1 cellular context compared by ENCODE assay signal in genomic region chr6:142537612-142538478, GRCh38.
TF ChIP-seq lines count a peak whose summit lies in the region.

No MANE protein-coding gene starts in this region.

TF ChIP-seq in K562, 482 proteins besides CTCF, POLR2A, EP300 and RAD21 (continued from another document and continues in another):
- TF ChIP-seq ZNF280A (IDR thresholded peaks at IDR 0.05; ENCODE audit: low read depth, partially characterized antibody), result no peak
- TF ChIP-seq EZH2 (IDR thresholded peaks at IDR 0.05; ENCODE audit: borderline replicate concordance, low read depth, low read length), result no peak
- TF ChIP-seq E2F6 (IDR thresholded peaks at IDR 0.05; ENCODE audit: borderline replicate concordance in 1 of 2, extremely low read depth in 1 of 2, insufficient read depth in 1 of 2, insufficient read length in 1 of 2, low read depth in 1 of 2, low read length in 1 of 2, poor library complexity in 1 of 2, severe bottlenecking in 1 of 2), result no peak
- no peak for TF ChIP-seq ZNF778 (CRISPR knock-in tag; IDR thresholded peaks at IDR 0.05)
- no peak for TF ChIP-seq ETV1 (tag; conservative IDR thresholded peaks at IDR 0.05; ENCODE audit: low read depth)
- TF ChIP-seq POLR2AphosphoS5 (IDR thresholded peaks at IDR 0.05; ENCODE audit: control insufficient read depth, insufficient read depth, low read depth, low read length), result no peak
- no peak for TF ChIP-seq NFE2 (IDR thresholded peaks at IDR 0.05; ENCODE audit: low read depth)
- peak; percentile 92 for TF ChIP-seq EHMT2 (IDR thresholded peaks at IDR 0.05)
- TF ChIP-seq SETDB1 (IDR thresholded peaks at IDR 0.05; ENCODE audit: low read length), result no peak
- TF ChIP-seq SMC3 (conservative IDR thresholded peaks at IDR 0.05; ENCODE audit: insufficient read depth, low read depth, low read length), result peak; percentile 65; the same call in 1 of the 2 replicates
- TF ChIP-seq MAZ (CRISPR knock-in tag; conservative IDR thresholded peaks at IDR 0.05 in 1 of 2, IDR thresholded peaks at IDR 0.05 in 1 of 2), result peak in 1 of 2 experiments; percentile 56; a peak in 1 of 4 replicates
- no peak for TF ChIP-seq MAFG (tag; conservative IDR thresholded peaks at IDR 0.05)
- no peak for TF ChIP-seq E4F1 (CRISPR knock-in tag; IDR thresholded peaks at IDR 0.05; ENCODE audit: borderline replicate concordance)
- TF ChIP-seq SREBF2 (CRISPR knock-in tag; IDR thresholded peaks at IDR 0.05), result no peak
- TF ChIP-seq ATF7 (IDR thresholded peaks at IDR 0.05), result no peak
- TF ChIP-seq RERE (CRISPR knock-in tag; IDR thresholded peaks at IDR 0.05; ENCODE audit: borderline replicate concordance), result no peak
- no peak for TF ChIP-seq KDM4B (IDR thresholded peaks at IDR 0.05; ENCODE audit: borderline replicate concordance in 2 of 2, low read depth in 1 of 2)
- no peak for TF ChIP-seq XRCC3 (IDR thresholded peaks at IDR 0.05)
- TF ChIP-seq ASH1L (IDR thresholded peaks at IDR 0.05; ENCODE audit: borderline replicate concordance, low read depth, partially characterized antibody), result peak; percentile 13
- TF ChIP-seq RREB1 (CRISPR knock-in tag; IDR thresholded peaks at IDR 0.05), result no peak
- TF ChIP-seq PML (IDR thresholded peaks at IDR 0.05; ENCODE audit: low read length), result no peak
- TF ChIP-seq POLR2H (tag; IDR thresholded peaks at IDR 0.05; ENCODE audit: low read depth), result no peak
- TF ChIP-seq NCOA1 (IDR thresholded peaks at IDR 0.05; ENCODE audit: low read depth), result no peak
- no peak for TF ChIP-seq HNRNPLL (IDR thresholded peaks at IDR 0.05; ENCODE audit: low read depth, low read length, poor library complexity, severe bottlenecking)
- no peak for TF ChIP-seq ZNF695 (CRISPR knock-in tag; IDR thresholded peaks at IDR 0.05)
- TF ChIP-seq RNF219 (CRISPR knock-in tag; IDR thresholded peaks at IDR 0.05), result no peak
- 0 out of 2 replicates have a peak, but pooled peaks have one; percentile 30 for TF ChIP-seq HBP1 (CRISPR knock-in tag; IDR thresholded peaks at IDR 0.05)
- TF ChIP-seq TBP (optimal IDR thresholded peaks at IDR 0.05; ENCODE audit: low read depth, low read length), result no peak
- no peak for TF ChIP-seq ELF2 (CRISPR knock-in tag; IDR thresholded peaks at IDR 0.05)
- TF ChIP-seq MYC (IDR thresholded peaks at IDR 0.05; ENCODE audit: low read depth, low read length), result peak; percentile 23; the same call in 1 of the 2 replicates
- TF ChIP-seq MYC (CRISPR knock-in tag; IDR thresholded peaks at IDR 0.05; ENCODE audit: borderline replicate concordance, low read depth), result no peak
- TF ChIP-seq HSF4 (CRISPR knock-in tag; IDR thresholded peaks at IDR 0.05; ENCODE audit: borderline replicate concordance), result no peak
- TF ChIP-seq FOXM1 (IDR thresholded peaks at IDR 0.05; ENCODE audit: low read depth), result no peak
- no peak for TF ChIP-seq FOXM1 (CRISPR knock-in tag; IDR thresholded peaks at IDR 0.05; ENCODE audit: low read depth)
- TF ChIP-seq ZNF12 (CRISPR knock-in tag; IDR thresholded peaks at IDR 0.05), result no peak
- TF ChIP-seq ZNF444 (CRISPR knock-in tag; IDR thresholded peaks at IDR 0.05), result no peak
- no peak for TF ChIP-seq ATF6 (CRISPR knock-in tag; IDR thresholded peaks at IDR 0.05)
- TF ChIP-seq NR3C1 (CRISPR knock-in tag; IDR thresholded peaks at IDR 0.05), result no peak
- no peak for TF ChIP-seq IFI16 (CRISPR knock-in tag; IDR thresholded peaks at IDR 0.05)
- no peak for TF ChIP-seq POLR3A (IDR thresholded peaks at IDR 0.05; ENCODE audit: borderline replicate concordance, extremely low read depth, insufficient read depth, insufficient read length)
